14 cellular contexts compared by ENCODE assay signal in the genomic region with DNA sequence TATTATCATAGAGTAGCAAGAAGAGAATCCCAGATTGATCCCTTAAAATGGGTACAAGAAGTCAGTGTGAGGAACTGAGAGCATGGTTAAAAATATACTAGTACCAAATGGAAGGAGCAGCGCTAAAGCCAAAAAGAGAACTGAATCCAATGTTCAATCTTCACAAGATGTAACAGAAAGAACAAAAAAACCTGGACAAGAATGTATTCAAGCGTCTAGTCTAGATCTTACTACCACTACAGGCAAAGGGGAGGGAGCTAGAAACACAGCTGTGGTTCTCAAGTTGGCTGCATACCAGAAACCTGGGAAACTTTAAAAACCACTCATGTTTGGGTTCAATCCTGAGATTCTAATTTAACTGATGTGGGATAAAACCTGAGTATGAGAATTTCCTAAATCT. TPM values are rescaled to one million over a fixed set of nuclear protein-coding genes. Genes with fewer than 3 reads are reported as not detected.
A peak's percentile ranks its signal among the peaks of the same experiment; 100 is the strongest.
DNase-seq lines count a peak whose midpoint lies in the region; ATAC-seq and TF ChIP-seq lines count a peak whose summit lies in the region.
"Had no signal": no experiment of that assay in that cellular context is flagged by ENCODE, and none has a peak within 500 bp of the region (broad histone marks: within the 10 kb centered on the region; RNA-seq: fewer than 3 reads in every experiment).

No MANE protein-coding gene starts in this region.

- TF ChIP-seq CTCF in GM10266 (IDR thresholded peaks at IDR 0.05; ENCODE audit: control insufficient read depth, insufficient read depth, low read depth, missing control alignments) = no peak
- TF ChIP-seq CTCF in omental fat pad (IDR thresholded peaks at IDR 0.05) = no peak
- no peak for TF ChIP-seq CTCF in lower leg skin (IDR thresholded peaks at IDR 0.05)

- peak; percentile 17 for DNase-seq in GM10266 (ENCODE audit: extremely low spot score)
- DNase-seq in fibroblast of peridontal ligament (ENCODE audit: extremely low read depth) = peak; percentile 52
- no peak for DNase-seq in omental fat pad (ENCODE audit: low spot score)
- no peak for DNase-seq in lower leg skin (ENCODE audit: low spot score in 2 of 2)
- no peak for DNase-seq in activated CD8-positive, alpha-beta memory T cell treated with anti-CD3 and anti-CD28 coated beads, Interleukin-2, amount 50 U/mL, for 48 hours
- DNase-seq: CD4-positive, CD25-positive, alpha-beta regulatory T cell; central memory CD4-positive, alpha-beta T cell; lower lobe of right lung; NCI-H1417; OCI-M1; T1000 had no signal

- TF ChIP-seq POLR2A in lower leg skin (IDR thresholded peaks at IDR 0.05) = no peak

- ATAC-seq in GM21447 (IDR thresholded peaks at IDR 0.05; ENCODE audit: unreplicated experiment) (peak; percentile 68), HG03460 (IDR thresholded peaks at IDR 0.05; ENCODE audit: unreplicated experiment) (peak; percentile 58), omental fat pad (ENCODE audit: low FRiP score) (no peak)
- ATAC-seq in activated CD4-positive, CD25-positive, alpha-beta regulatory T cell treated with anti-CD3 and anti-CD28 coated beads, Interleukin-2, amount 50 U/mL, for 24 hours = no peak
- ATAC-seq: lower lobe of right lung had no signal

- intact Hi-C loops in lower leg skin (cut with DNase I; ENCODE audit: low total_unique reads) = no loop called here

- no peak overlapping the region for H3K4me3 ChIP-seq in lower leg skin (ENCODE audit: low read depth, poor library complexity, severe bottlenecking)
- H3K4me3 ChIP-seq: lower lobe of right lung had no signal

- WGBS in lower leg skin, 2 donors = 65 to 69% methylated on average over 2 of the region's 2 CpGs

RNA-seq across cellular contexts. Expression of a gene that starts 57.5 kb away (rescaled TPM):
- total RNA-seq in omental fat pad (10 to 100 TPM; 17.7 to 24.9 (median 23.4) TPM), lower leg skin (10 to 100 TPM in 2 of 4 donors, 1 to 10 TPM in 2; 6.3 to 12.7 (median 10.6) TPM)

RNA-seq across cellular contexts. Expression of a gene that starts 57.5 kb away (rescaled TPM):
- total RNA-seq in omental fat pad (1 to 10 TPM; 2.9 to 7.8 (median 5.9) TPM), lower leg skin (1 to 10 TPM; 1.1 to 5.6 (median 4.5) TPM)
- total RNA-seq: CD4-positive, CD25-positive, alpha-beta regulatory T cell had no signal

Comparison
In these comparisons a context has a peak if more than half of its experiments do, and no peak if none do; other contexts are left out.
1. DNase-seq: peak in GM10266 (single experiment) and fibroblast of peridontal ligament (single experiment); none in omental fat pad (single experiment), lower leg skin (0 of 2) and activated CD8-positive, alpha-beta memory T cell treated with anti-CD3 and anti-CD28 coated beads, Interleukin-2, amount 50 U/mL, for 48 hours (single experiment).
2. ATAC-seq: peak in GM21447 (single experiment) and HG03460 (single experiment); none in omental fat pad (single experiment) and activated CD4-positive, CD25-positive, alpha-beta regulatory T cell treated with anti-CD3 and anti-CD28 coated beads, Interleukin-2, amount 50 U/mL, for 24 hours (0 of 2).